ENCODE assay signal across 8 cellular contexts in the genomic region with DNA sequence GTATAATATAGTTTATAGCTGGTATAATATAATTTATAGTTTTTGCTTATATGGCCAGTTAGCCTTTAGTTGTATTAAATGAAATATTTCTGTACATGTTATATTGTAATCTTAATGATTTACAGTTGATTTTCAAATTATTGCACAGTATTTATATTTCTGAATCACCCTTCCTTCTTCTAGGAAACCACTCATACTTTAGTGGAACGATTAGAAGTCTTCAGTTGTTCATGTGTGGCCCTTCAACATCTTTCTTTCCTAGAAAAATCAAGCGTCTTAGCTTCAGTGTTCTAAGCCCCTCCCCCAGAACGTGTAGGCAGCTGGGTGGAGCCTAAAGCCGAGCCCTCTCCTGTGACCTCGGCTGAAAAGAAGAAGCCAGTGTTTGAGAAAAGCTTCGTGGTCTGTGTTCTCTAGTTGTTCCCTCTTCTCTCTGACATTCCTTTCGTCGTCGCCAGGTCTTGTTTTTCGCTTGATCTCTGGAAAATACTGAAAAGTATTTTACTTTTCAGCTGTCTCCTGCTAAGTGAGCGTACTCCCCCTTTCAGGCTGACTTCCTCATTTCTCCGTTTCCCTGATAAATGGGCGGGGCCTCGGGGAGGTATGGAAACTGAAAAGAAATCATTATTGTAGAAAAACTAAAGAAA. TPM values are rescaled to one million over a fixed set of nuclear protein-coding genes. Genes with fewer than 3 reads are reported as not detected.
A peak's percentile ranks its signal among the peaks of the same experiment; 100 is the strongest.
DNase-seq lines count a peak whose midpoint lies in the region; ATAC-seq, FAIRE-seq and TF ChIP-seq lines count a peak whose summit lies in the region.

A gene with protein sequence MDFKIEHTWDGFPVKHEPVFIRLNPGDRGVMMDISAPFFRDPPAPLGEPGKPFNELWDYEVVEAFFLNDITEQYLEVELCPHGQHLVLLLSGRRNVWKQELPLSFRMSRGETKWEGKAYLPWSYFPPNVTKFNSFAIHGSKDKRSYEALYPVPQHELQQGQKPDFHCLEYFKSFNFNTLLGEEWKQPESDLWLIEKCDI (plus strand): TSS at position 342 of the 644 bp plus-strand sequence. CDS start 6,459 bp downstream, outside the sequence.

- no peak for TF ChIP-seq CTCF in left ventricle myocardium inferior (IDR thresholded peaks at IDR 0.05; ENCODE audit: borderline replicate concordance)

- intact Hi-C loops in left ventricle myocardium inferior (cut with micrococcal nuclease), result no loop called here

- ATAC-seq in GM21825 (IDR thresholded peaks at IDR 0.05; ENCODE audit: unreplicated experiment), result peak; percentile 41

- H3K27ac ChIP-seq in KOPT-K1 (ENCODE audit: low read depth, low read length, poor library complexity, severe bottlenecking) (peak within 1 kb of the TSS; percentile 70), left ventricle myocardium inferior (replicated peaks) (peak within 1 kb of the TSS; percentile 91)

- FAIRE-seq in urothelium cell line (lab: Jason Lieb, UNC), result no peak

- H3K9me3 ChIP-seq in ES-I3 (ENCODE audit: control insufficient read depth, insufficient read depth, low read length) (no peaks in the 10 kb centered on the region), KOPT-K1 (ENCODE audit: insufficient read depth, low read length, poor library complexity, severe bottlenecking) (no peaks in the 10 kb centered on the region), left ventricle myocardium inferior (replicated peaks) (no peaks in the 10 kb centered on the region)

- H3K9ac ChIP-seq in ES-I3 (ENCODE audit: low read depth, low read length), result peak within 1 kb of the TSS; percentile 97

- DNase-seq in T follicular helper cell (ENCODE audit: low read depth) (peak; percentile 58), amniotic stem cell (lab: John Stamatoyannopoulos, UW) (peak; percentile 43), left ventricle myocardium inferior (peak; percentile 65), pulmonary artery endothelial cell (ENCODE audit: low read depth, low spot score) (peak; percentile 27), urothelium cell line (ENCODE audit: low spot score) (peak; percentile 72)

- H3K27me3 ChIP-seq in left ventricle myocardium inferior (ENCODE audit: low read depth), result no peaks in the 10 kb centered on the region

- H3K4me1 ChIP-seq in ES-I3 (ENCODE audit: insufficient read depth, low read length) (peaks cover 7% of the 10 kb centered on the region; the same call in 1 of the 2 replicates), left ventricle myocardium inferior (peaks cover 47% of the 10 kb centered on the region)

- H3K36me3 ChIP-seq in ES-I3 (ENCODE audit: insufficient read depth, low read length) (no peaks in the 10 kb centered on the region), KOPT-K1 (ENCODE audit: insufficient read depth, low read length) (no peaks in the 10 kb centered on the region), left ventricle myocardium inferior (no peaks in the 10 kb centered on the region)

- peak within 1 kb of the TSS; percentile 72 for H3K4me3 ChIP-seq in left ventricle myocardium inferior

RNA-seq across cellular contexts. Expression of the gene that starts here (rescaled TPM):
- total RNA-seq in left ventricle myocardium inferior (4.7 TPM), pulmonary artery endothelial cell (6.5 and 9.4 TPM in 2 replicates)

Comparison
In these comparisons a context has a peak if more than half of its experiments do, and no peak if none do; other contexts are left out.
1. Peak in every context shown above with its lines: DNase-seq, ATAC-seq, H3K4me3 ChIP-seq and H3K27ac ChIP-seq.